28 cellular contexts compared by ENCODE assay signal in genomic region chr3:105534491-105534890, GRCh38.
"Had no signal": no experiment of that assay in that cellular context is flagged by ENCODE, and none has a peak within 500 bp of the region (broad histone marks: within the 10 kb centered on the region; RNA-seq: fewer than 3 reads in every experiment).

No MANE protein-coding gene starts in this region.

- H3K27ac ChIP-seq: colonic mucosa, esophagus squamous epithelium, heart right ventricle, left lung, prostate gland, sigmoid colon, skin epidermis, spleen, testis, tibial artery had no signal

- H3K9me3 Mint-ChIP-seq: dendritic cell treated with granulocyte-macrophage colony-stimulating factor and Interleukin-4, amounts not matched to agents 40 ng/mL and 50 ng/mL, for 4 days; naive thymus-derived CD8-positive, alpha-beta T cell; nephron progenitor cell; stimulated activated memory B cell treated with anti-CD40 and anti-IgM and Interleukin-4, amounts not matched to agents 10 μg/mL and 1 μg/mL and 100 μg/mL, for 72 hours; type B pancreatic cell had no signal

- DNase-seq: colonic mucosa; effector memory CD4-positive, alpha-beta T cell; erythroblast; esophagus squamous epithelium; foreskin melanocyte; glutamatergic neuron; heart right ventricle; hippocampal formation; left cardiac atrium; left lung; mesendoderm; midbrain; naive thymus-derived CD8-positive, alpha-beta T cell; nephron progenitor cell; nucleus accumbens; right cardiac atrium; sigmoid colon; spleen; stimulated activated CD4-positive, alpha-beta T cell treated with anti-CD3 and anti-CD28 coated beads, Interleukin-4, amount 100 ng/mL, for 4 hours; stimulated activated naive CD8-positive, alpha-beta T cell treated with anti-CD3 and anti-CD28 coated beads, Interleukin-15, Interleukin-2, amounts not matched to agents 100 U/mL and 50 U/mL, for 24 hours; substantia nigra; testis; tibial artery had no signal

- H3K27ac Mint-ChIP-seq: dendritic cell treated with granulocyte-macrophage colony-stimulating factor and Interleukin-4, amounts not matched to agents 40 ng/mL and 50 ng/mL, for 4 days; naive thymus-derived CD8-positive, alpha-beta T cell; nephron progenitor cell; stimulated activated memory B cell treated with anti-CD40 and anti-IgM and Interleukin-4, amounts not matched to agents 10 μg/mL and 1 μg/mL and 100 μg/mL, for 72 hours; type B pancreatic cell had no signal

- H3K9me3 ChIP-seq: colonic mucosa, esophagus squamous epithelium, heart right ventricle, left lung, prostate gland, sigmoid colon, spleen, testis, tibial artery had no signal

- H3K27me3 Mint-ChIP-seq: dendritic cell treated with granulocyte-macrophage colony-stimulating factor and Interleukin-4, amounts not matched to agents 40 ng/mL and 50 ng/mL, for 4 days; naive thymus-derived CD8-positive, alpha-beta T cell; stimulated activated memory B cell treated with anti-CD40 and anti-IgM and Interleukin-4, amounts not matched to agents 10 μg/mL and 1 μg/mL and 100 μg/mL, for 72 hours; type B pancreatic cell had no signal

- H3K4me3 Mint-ChIP-seq: dendritic cell treated with granulocyte-macrophage colony-stimulating factor and Interleukin-4, amounts not matched to agents 40 ng/mL and 50 ng/mL, for 4 days; naive thymus-derived CD8-positive, alpha-beta T cell; nephron progenitor cell; stimulated activated memory B cell treated with anti-CD40 and anti-IgM and Interleukin-4, amounts not matched to agents 10 μg/mL and 1 μg/mL and 100 μg/mL, for 72 hours; type B pancreatic cell had no signal

- H3K27me3 ChIP-seq: colonic mucosa, esophagus squamous epithelium, heart right ventricle, left lung, sigmoid colon, spleen, testis, tibial artery had no signal

- H3K4me3 ChIP-seq: colonic mucosa, esophagus squamous epithelium, heart right ventricle, left lung, prostate gland, sigmoid colon, skin epidermis, spleen, testis, tibial artery had no signal

- ATAC-seq: heart right ventricle; left cardiac atrium; left lung; naive thymus-derived CD8-positive, alpha-beta T cell; right cardiac atrium; stimulated activated memory B cell treated with anti-CD40 and anti-IgM and Interleukin-4, amounts not matched to agents 10 μg/mL and 1 μg/mL and 100 μg/mL, for 72 hours; stimulated activated naive CD8-positive, alpha-beta T cell treated with anti-CD3 and anti-CD28 coated beads, Interleukin-15, Interleukin-2, amounts not matched to agents 100 U/mL and 50 U/mL, for 24 hours had no signal

- H3K4me1 Mint-ChIP-seq: naive thymus-derived CD8-positive, alpha-beta T cell; stimulated activated memory B cell treated with anti-CD40 and anti-IgM and Interleukin-4, amounts not matched to agents 10 μg/mL and 1 μg/mL and 100 μg/mL, for 72 hours had no signal

- H3K4me1 ChIP-seq: colonic mucosa, esophagus squamous epithelium, heart right ventricle, left lung, prostate gland, sigmoid colon, spleen, testis, tibial artery had no signal

- H3K36me3 ChIP-seq: colonic mucosa, esophagus squamous epithelium, heart right ventricle, prostate gland, sigmoid colon had no signal
